Comparison of ENCODE assay signal across 8 cellular contexts in genomic region chr10:27099916-27100799, GRCh38. TPM values are rescaled to one million over a fixed set of nuclear protein-coding genes. Genes with fewer than 3 reads are reported as not detected.
A peak's percentile ranks its signal among the peaks of the same experiment; 100 is the strongest.
DNase-seq lines count a peak whose midpoint lies in the region; ATAC-seq and TF ChIP-seq lines count a peak whose summit lies in the region.

TSS of gene ANKRD26 (minus strand) at chr10:27100494. CDS start at chr10:27100326, 168 bp downstream.

- in situ Hi-C loops in KBM-7 (cut with MboI; ENCODE audit: low pct_unique_long_range_greater_than_20kb, low sequenced_read_pairs) = no loop called here

- DNase-seq in DMS53 treated with DMSO at 0.1 percent for 48 hours (lab: John Stamatoyannopoulos, UW; ENCODE audit: unreplicated experiment) (peak; percentile 93), KBM-7 (peak; percentile 95), PC-9 (peak; percentile 90 to 96), esophagus muscularis mucosa (ENCODE audit: extremely low spot score) (peak; percentile 99)
- DNase-seq in activated T-cell treated with anti-CD3 and anti-CD28 coated beads, Interleukin-2, amount 50 U/mL, for 48 hours = peak; percentile 97 to 98
- peak; percentile 93 for DNase-seq in stimulated activated CD8-positive, alpha-beta memory T cell treated with anti-CD3 and anti-CD28 coated beads, Interleukin-7, amount 100 ng/mL, for 1 hour (ENCODE audit: low read depth in 2 of 2)

- H3K9me3 ChIP-seq in PC-9 (ENCODE audit: insufficient read depth, low read depth) = no peaks in the 10 kb centered on the region
- no peaks in the 10 kb centered on the region for H3K9me3 ChIP-seq in esophagus muscularis mucosa
- H3K9me3 ChIP-seq in muscle layer of colon (ENCODE audit: low read length) = no peaks in the 10 kb centered on the region

- no peaks in the 10 kb centered on the region for H3F3A ChIP-seq in PC-9 (ENCODE audit: insufficient read depth, low read depth)

- H3K27ac ChIP-seq in PC-9 = peak within 1 kb of the TSS; percentile 42; the same call in 1 of the 2 replicates
- peak within 1 kb of the TSS; percentile 87 to 94 (median 89) for H3K27ac ChIP-seq in esophagus muscularis mucosa (replicated peaks in 1 of 4)
- peak within 1 kb of the TSS; percentile 99 for H3K27ac ChIP-seq in muscle layer of colon (ENCODE audit: low read depth, low read length)

- H3K9ac ChIP-seq in muscle layer of colon (ENCODE audit: low read length) = peak within 1 kb of the TSS; percentile 74

- H3K36me3 ChIP-seq in PC-9 (ENCODE audit: low read depth) = no peaks in the 10 kb centered on the region
- peaks cover 0 to 4% (median 2%) of the 10 kb centered on the region in 4 donors for H3K36me3 ChIP-seq in esophagus muscularis mucosa
- H3K36me3 ChIP-seq in muscle layer of colon (ENCODE audit: insufficient read depth, low read length) = no peaks in the 10 kb centered on the region

- H3K9me2 ChIP-seq in PC-9 (ENCODE audit: insufficient read depth) = no peaks in the 10 kb centered on the region

- H3K27me3 ChIP-seq in PC-9 (ENCODE audit: insufficient read depth, low read depth) (no peaks in the 10 kb centered on the region), esophagus muscularis mucosa (no peaks in the 10 kb centered on the region), muscle layer of colon (ENCODE audit: control insufficient read depth in 1 of 2, insufficient read depth in 2 of 2, low read length in 2 of 2) (no peaks in the 10 kb centered on the region)

- no peak for TF ChIP-seq POLR2A in esophagus muscularis mucosa (IDR thresholded peaks at IDR 0.05; ENCODE audit: low read depth)

- H3K4me1 ChIP-seq in PC-9 (replicated peaks; ENCODE audit: insufficient read depth) (no peaks in the 10 kb centered on the region), esophagus muscularis mucosa (peaks cover 8 to 24% (median 20%) of the 10 kb centered on the region in 4 donors), muscle layer of colon (ENCODE audit: insufficient read depth, low read length) (peaks cover 12% of the 10 kb centered on the region)

- peaks cover 13% of the 10 kb centered on the region; the same call in 1 of the 2 replicates for H3K79me2 ChIP-seq in PC-9 (ENCODE audit: low read depth)

- peak; percentile 69 for ATAC-seq in GM21717 (IDR thresholded peaks at IDR 0.05; ENCODE audit: unreplicated experiment)

- H3K4me3 ChIP-seq in PC-9 = peak within 1 kb of the TSS; percentile 81
- peak within 1 kb of the TSS; percentile 73 to 83 (median 76) for H3K4me3 ChIP-seq in esophagus muscularis mucosa
- peak within 1 kb of the TSS; percentile 82 to 87 for H3K4me3 ChIP-seq in muscle layer of colon (ENCODE audit: low read depth in 1 of 2, low read length in 2 of 2)

- peak within 1 kb of the TSS; percentile 95 for H2AFZ ChIP-seq in PC-9

- 0% methylated on average over 20 of the region's 65 CpGs for WGBS in esophagus muscularis mucosa

- no peaks in the 10 kb centered on the region for H4K20me1 ChIP-seq in PC-9 (ENCODE audit: insufficient read depth)

- POLR2A ChIA-PET in PC-9 (lab: Charles Lee; ENCODE audit: unreplicated experiment) = no interaction called here

- H3K4me2 ChIP-seq in PC-9 = peak within 1 kb of the TSS; percentile 94

- no peak for TF ChIP-seq CTCF in PC-9 (conservative IDR thresholded peaks at IDR 0.05)
- peak in 1 of 3 experiments; percentile 13 for TF ChIP-seq CTCF in esophagus muscularis mucosa (IDR thresholded peaks at IDR 0.05)

- BruUV-seq in PC-9 (replicated peaks; lab: Mats Ljungman, UMichigan) = TSS peak; percentile 37

- CTCF ChIA-PET in PC-9 (lab: Charles Lee) = no interaction called here

- intact Hi-C loops in PC-9 (cut with micrococcal nuclease; ENCODE audit: unreplicated experiment) = no loop called here
- intact Hi-C loops in esophagus muscularis mucosa (cut with DNase I) = no loop called here

- TF ChIP-seq EP300 in esophagus muscularis mucosa (IDR thresholded peaks at IDR 0.05) = no peak

RNA-seq across cellular contexts. Expression of gene ANKRD26, which starts in this region (rescaled TPM):
- total RNA-seq in PC-9 (2021) (10.6 and 12.9 TPM in 2 replicates), esophagus muscularis mucosa (10 to 100 TPM in 1 of 4 donors, 1 to 10 TPM in 3; 4.0 to 12.5 (median 6.2) TPM)

Comparison
In these comparisons a context has a peak if more than half of its experiments do, and no peak if none do; other contexts are left out.
1. Peak in every context shown above with its lines: DNase-seq, ATAC-seq, H3K4me3 ChIP-seq and H3K27ac ChIP-seq.
2. H3K27ac ChIP-seq: peak in every context shown above with its lines; median percentile 99 in muscle layer of colon; 89 in esophagus muscularis mucosa; 42 in PC-9.